Comparison of ENCODE assay signal across 22 cellular contexts in genomic region chr6:42698217-42698616, GRCh38. TPM values are rescaled to one million over a fixed set of nuclear protein-coding genes. Genes with fewer than 3 reads are reported as not detected.
"Had no signal": no experiment of that assay in that cellular context is flagged by ENCODE, and none has a peak within 500 bp of the region (broad histone marks: within the 10 kb centered on the region; RNA-seq: fewer than 3 reads in every experiment).

No MANE protein-coding gene starts in this region.

- DNase-seq: activated CD4-positive, alpha-beta T cell treated with anti-CD3 and anti-CD28 coated beads for 1 hour; activated CD4-positive, alpha-beta T cell treated with anti-CD3 and anti-CD28 coated beads, Interleukin-2, amount 50 U/mL, for 4 hours; activated CD8-positive, alpha-beta memory T cell treated with anti-CD3 and anti-CD28 coated beads for 24 hours; activated CD8-positive, alpha-beta memory T cell treated with anti-CD3 and anti-CD28 coated beads, Interleukin-2, amount 50 U/mL, for 4 hours; activated naive CD8-positive, alpha-beta T cell treated with anti-CD3 and anti-CD28 coated beads for 36 hours; activated T-cell treated with anti-CD3 and anti-CD28 coated beads, Interleukin-2, amount 50 U/mL, for 24 hours; central memory CD4-positive, alpha-beta T cell; colonic mucosa; kidney; left lung; natural killer cell; pancreas; right cardiac atrium; stimulated activated CD4-positive, alpha-beta T cell treated with anti-CD3 and anti-CD28 coated beads, Interleukin-4, amount 100 ng/mL, for 4 hours; stimulated activated naive CD8-positive, alpha-beta T cell treated with anti-CD3 and anti-CD28 coated beads, Interleukin-15, amount 100 ng/mL, for 72 hours had no signal

- H3K27ac Mint-ChIP-seq: activated naive CD8-positive, alpha-beta T cell treated with anti-CD3 and anti-CD28 coated beads for 36 hours; activated T-cell treated with anti-CD3 and anti-CD28 coated beads, Interleukin-2, amount 50 U/mL, for 24 hours; activated T-helper 17 cell treated with anti-CD3 and anti-CD28 coated beads, Interleukin-2, amount 50 U/mL, for 72 hours; mesothelial cell of epicardium; natural killer cell; stimulated activated naive CD8-positive, alpha-beta T cell treated with anti-CD3 and anti-CD28 coated beads, Interleukin-15, amount 100 ng/mL, for 72 hours had no signal

- H3K4me3 ChIP-seq: colonic mucosa, left lung, lung, pancreas, tibial nerve had no signal

- H3K4me1 ChIP-seq: colonic mucosa, left lung, pancreas had no signal

- H3K36me3 ChIP-seq: colonic mucosa had no signal

- H3K4me1 Mint-ChIP-seq: mesothelial cell of epicardium had no signal

- ATAC-seq: activated T-helper 17 cell treated with anti-CD3 and anti-CD28 coated beads, Interleukin-2, amount 50 U/mL, for 72 hours; left lung; natural killer cell had no signal

- H3K27me3 ChIP-seq: colonic mucosa, left lung, pancreas, tibial nerve had no signal

- H3K9me3 ChIP-seq: colonic mucosa, left lung, pancreas, tibial nerve had no signal

- H3K27ac ChIP-seq: colonic mucosa, epithelial cell of prostate, left lung, pancreas, tibial nerve had no signal

- H3K9me3 Mint-ChIP-seq: activated naive CD8-positive, alpha-beta T cell treated with anti-CD3 and anti-CD28 coated beads for 36 hours; activated T-cell treated with anti-CD3 and anti-CD28 coated beads, Interleukin-2, amount 50 U/mL, for 24 hours; activated T-helper 17 cell treated with anti-CD3 and anti-CD28 coated beads, Interleukin-2, amount 50 U/mL, for 72 hours; mesothelial cell of epicardium; natural killer cell; stimulated activated naive CD8-positive, alpha-beta T cell treated with anti-CD3 and anti-CD28 coated beads, Interleukin-15, amount 100 ng/mL, for 72 hours had no signal

- H3K27me3 Mint-ChIP-seq: activated naive CD8-positive, alpha-beta T cell treated with anti-CD3 and anti-CD28 coated beads for 36 hours; activated T-cell treated with anti-CD3 and anti-CD28 coated beads, Interleukin-2, amount 50 U/mL, for 24 hours; activated T-helper 17 cell treated with anti-CD3 and anti-CD28 coated beads, Interleukin-2, amount 50 U/mL, for 72 hours; stimulated activated naive CD8-positive, alpha-beta T cell treated with anti-CD3 and anti-CD28 coated beads, Interleukin-15, amount 100 ng/mL, for 72 hours had no signal

- FAIRE-seq: astrocyte, kidney, pancreas had no signal

- H3K4me3 Mint-ChIP-seq: activated naive CD8-positive, alpha-beta T cell treated with anti-CD3 and anti-CD28 coated beads for 36 hours; activated T-cell treated with anti-CD3 and anti-CD28 coated beads, Interleukin-2, amount 50 U/mL, for 24 hours; activated T-helper 17 cell treated with anti-CD3 and anti-CD28 coated beads, Interleukin-2, amount 50 U/mL, for 72 hours; mesothelial cell of epicardium; natural killer cell; stimulated activated naive CD8-positive, alpha-beta T cell treated with anti-CD3 and anti-CD28 coated beads, Interleukin-15, amount 100 ng/mL, for 72 hours had no signal

RNA-seq across cellular contexts. Expression of gene PRPH2, which starts 24.2 kb away (rescaled TPM):
- total RNA-seq: activated T-helper 17 cell treated with anti-CD3 and anti-CD28 coated beads, Interleukin-2, amount 50 U/mL, for 72 hours; astrocyte; T-helper 2 cell treated with Interferon-gamma antibody and Interleukin-4, amounts not matched to agents 100 ng/mL and 5 ng/mL, for 36 hours had no signal
